In genomic region chr9:131273146-131273545, GRCh38 we compare ENCODE assay signal across 7 cellular contexts. TPM values are rescaled to one million over a fixed set of nuclear protein-coding genes. Genes with fewer than 3 reads are reported as not detected.
DNase-seq lines count a peak whose midpoint lies in the region; ATAC-seq and TF ChIP-seq lines count a peak whose summit lies in the region.

No MANE protein-coding gene starts in this region.

- peak; percentile 64 for DNase-seq in H7
- peak; percentile 82 to 85 (median 84) for DNase-seq in heart left ventricle
- no peak for DNase-seq in WTC11 (ENCODE audit: low spot score)

- peaks cover 18 to 77% (median 60%) of the 10 kb centered on the region in 12 donors for H3K4me1 ChIP-seq in heart left ventricle

- H3K36me3 ChIP-seq in H7 (replicated peaks; ENCODE audit: control insufficient read depth, insufficient read depth, low read length) (no peaks in the 10 kb centered on the region), SU-DHL-6 (ENCODE audit: low read length) (no peaks in the 10 kb centered on the region), heart left ventricle (no peaks in the 10 kb centered on the region)

- no peaks in the 10 kb centered on the region for H3K27me3 Mint-ChIP-seq in stimulated activated naive CD8-positive, alpha-beta T cell treated with anti-CD3 and anti-CD28 coated beads, Interleukin-15, Interleukin-2, amounts not matched to agents 100 ng/mL and 50 ng/mL, for 24 hours
- peaks cover 14% of the 10 kb centered on the region for H3K27me3 Mint-ChIP-seq in WTC11 (ENCODE audit: low read depth)

- H3K4me3 ChIP-seq in H7 (ENCODE audit: insufficient read depth, low read depth, low read length) = no peak overlapping the region
- H3K4me3 ChIP-seq in SU-DHL-6 (ENCODE audit: insufficient read depth, low read length, poor library complexity, severe bottlenecking) = peak overlapping the region; percentile 31
- peak overlapping the region; percentile 69 to 96 (median 84) for H3K4me3 ChIP-seq in heart left ventricle

- CTCF ChIA-PET in WTC11 (lab: Charles Lee) = interaction anchor here (7.8 kb wide), 1 partner anchor 63 kb away, joined by 57 read pairs; no protein-coding TSS in a partner anchor

- POLR2A ChIA-PET in WTC11 (lab: Charles Lee) = no interaction called here

- peak overlapping the region; percentile 67 for H3K4me2 ChIP-seq in SU-DHL-6 (ENCODE audit: low read depth, low read length, poor library complexity, severe bottlenecking)

- intact Hi-C loops in heart left ventricle (cut with DNase I) = loop anchor here in 4 of 10 donors (5.0 to 10.0 kb wide), 3 partner anchors 36 to 88 kb away; no protein-coding TSS in a partner anchor

- no peaks in the 10 kb centered on the region for H3K9me3 Mint-ChIP-seq in stimulated activated naive CD8-positive, alpha-beta T cell treated with anti-CD3 and anti-CD28 coated beads, Interleukin-15, Interleukin-2, amounts not matched to agents 100 ng/mL and 50 ng/mL, for 24 hours
- H3K9me3 Mint-ChIP-seq in WTC11 = no peaks in the 10 kb centered on the region

- peaks cover 18% of the 10 kb centered on the region for H3K27me3 ChIP-seq in H7 (ENCODE audit: control insufficient read depth, insufficient read depth, low read length)
- H3K27me3 ChIP-seq in SU-DHL-6 (ENCODE audit: low read length) = no peaks in the 10 kb centered on the region
- no peaks in the 10 kb centered on the region for H3K27me3 ChIP-seq in heart left ventricle

- no peaks in the 10 kb centered on the region for H3K9me2 ChIP-seq in SU-DHL-6 (replicated peaks; ENCODE audit: insufficient read depth, low read length)

- no peak for TF ChIP-seq POLR2A in heart left ventricle (IDR thresholded peaks at IDR 0.05)

- H3K79me2 ChIP-seq in SU-DHL-6 (ENCODE audit: insufficient read depth, low read length) = peaks cover 13% of the 10 kb centered on the region; the same call in 1 of the 2 replicates

- H3K27ac ChIP-seq in SU-DHL-6 (ENCODE audit: low read depth, low read length) (peak overlapping the region; percentile 46), heart left ventricle (peak overlapping the region; percentile 88 to 99 (median 98))

- peak overlapping the region; percentile 64 for H3K9ac ChIP-seq in SU-DHL-6 (ENCODE audit: low read length)

- peak overlapping the region; percentile 97 for H3K27ac Mint-ChIP-seq in stimulated activated naive CD8-positive, alpha-beta T cell treated with anti-CD3 and anti-CD28 coated beads, Interleukin-15, Interleukin-2, amounts not matched to agents 100 ng/mL and 50 ng/mL, for 24 hours
- no peak overlapping the region for H3K27ac Mint-ChIP-seq in WTC11

- WGBS in heart left ventricle, 4 donors = 11 to 19% (median 15%) methylated on average over 15 of the region's 15 CpGs

- peak overlapping the region; percentile 92 for H3K4me3 Mint-ChIP-seq in stimulated activated naive CD8-positive, alpha-beta T cell treated with anti-CD3 and anti-CD28 coated beads, Interleukin-15, Interleukin-2, amounts not matched to agents 100 ng/mL and 50 ng/mL, for 24 hours
- H3K4me3 Mint-ChIP-seq in WTC11 = no peak overlapping the region

- no peak for TF ChIP-seq CTCF in SU-DHL-6 (IDR thresholded peaks at IDR 0.05; ENCODE audit: insufficient read depth, low read length, poor library complexity, severe bottlenecking)
- peak in 6 of 12 donors; percentile 10 to 48 (median 21) for TF ChIP-seq CTCF in heart left ventricle (IDR thresholded peaks at IDR 0.05)
- no peak for TF ChIP-seq CTCF in WTC11 (IDR thresholded peaks at IDR 0.05)

- no peak overlapping the region for H2AFZ ChIP-seq in SU-DHL-6 (ENCODE audit: low read depth, low read length, severe bottlenecking)

- no peaks in the 10 kb centered on the region for H4K20me1 ChIP-seq in SU-DHL-6 (ENCODE audit: low read depth, low read length)

- H3K36me3 Mint-ChIP-seq in stimulated activated naive CD8-positive, alpha-beta T cell treated with anti-CD3 and anti-CD28 coated beads, Interleukin-15, Interleukin-2, amounts not matched to agents 100 ng/mL and 50 ng/mL, for 24 hours (ENCODE audit: low read depth) = peaks cover 40% of the 10 kb centered on the region
- H3K36me3 Mint-ChIP-seq in WTC11 = no peaks in the 10 kb centered on the region; the same call in 1 of the 2 replicates

- ATAC-seq in heart left ventricle = peak in 3 of 4 donors; percentile 2 to 42 (median 2)
- no peak for ATAC-seq in HG02610 (IDR thresholded peaks at IDR 0.05; ENCODE audit: unreplicated experiment)
- ATAC-seq in WTC11 = no peak
- no peak for ATAC-seq in GM19324 (IDR thresholded peaks at IDR 0.05; ENCODE audit: low FRiP score, unreplicated experiment)

- peaks cover 9% of the 10 kb centered on the region for H3F3A ChIP-seq in SU-DHL-6 (ENCODE audit: insufficient read depth)

- H3K9me3 ChIP-seq in SU-DHL-6 (ENCODE audit: insufficient read depth, low read length) = no peaks in the 10 kb centered on the region
- H3K9me3 ChIP-seq in heart left ventricle = no peaks in the 10 kb centered on the region

- H3K4me1 Mint-ChIP-seq in stimulated activated naive CD8-positive, alpha-beta T cell treated with anti-CD3 and anti-CD28 coated beads, Interleukin-15, Interleukin-2, amounts not matched to agents 100 ng/mL and 50 ng/mL, for 24 hours (ENCODE audit: low read depth) = peaks cover 48% of the 10 kb centered on the region
- peaks cover 37% of the 10 kb centered on the region for H3K4me1 Mint-ChIP-seq in WTC11

TF ChIP-seq in WTC11, 78 proteins besides CTCF, POLR2A, EP300 and RAD21 (continues in another document):
- TF ChIP-seq ATF2 (CRISPR knock-in tag; IDR thresholded peaks at IDR 0.05; ENCODE audit: borderline replicate concordance, low read depth) (no peak), USF1 (CRISPR knock-in tag; IDR thresholded peaks at IDR 0.05) (no peak), RELA (CRISPR knock-in tag; IDR thresholded peaks at IDR 0.05; ENCODE audit: borderline replicate concordance) (no peak), PREB (CRISPR knock-in tag; IDR thresholded peaks at IDR 0.05; ENCODE audit: borderline replicate concordance) (no peak), NFATC4 (CRISPR knock-in tag; IDR thresholded peaks at IDR 0.05) (no peak), TCF7 (CRISPR knock-in tag; IDR thresholded peaks at IDR 0.05; ENCODE audit: low read depth) (no peak), KAT7 (CRISPR knock-in tag; IDR thresholded peaks at IDR 0.05; ENCODE audit: borderline replicate concordance) (no peak), ZNF232 (CRISPR knock-in tag; IDR thresholded peaks at IDR 0.05) (no peak), ZNF512 (CRISPR knock-in tag; IDR thresholded peaks at IDR 0.05; ENCODE audit: borderline replicate concordance) (no peak)

RNA-seq across cellular contexts. Expression of gene FAM78A, which starts 3.2 kb away (rescaled TPM):
- total RNA-seq in H7 (2014; rRNA removed; shearing (Covaris generic)) = 1.6 and 3.4 TPM in 2 replicates
- 10 to 100 TPM; 24.8 to 36.0 (median 33.4) TPM for total RNA-seq in heart left ventricle
- 10 to 100 TPM; 13.6 to 37.9 TPM for polyA plus RNA-seq in heart left ventricle
- 3.0 to 3.5 TPM (median 3.4 TPM) in 3 replicates for total RNA-seq in WTC11 (2021)

RNA-seq across cellular contexts. Expression of gene PLPP7, which starts 16.4 kb away (rescaled TPM):
- 8.2 and 8.8 TPM in 2 replicates for total RNA-seq in H7 (2014; rRNA removed; shearing (Covaris generic))
- total RNA-seq in heart left ventricle (100 to 1,000 TPM in 6 of 9 donors, 10 to 100 TPM in 3; 78.8 to 293 (median 109) TPM), WTC11 (2021) (4.2 to 4.9 TPM (median 4.7 TPM) in 3 replicates)
- polyA plus RNA-seq in heart left ventricle = 100 to 1,000 TPM in 1 of 2 donors, 10 to 100 TPM in 1; 56.1 to 166 TPM

Comparison
In these comparisons a context has a peak if more than half of its experiments do, and no peak if none do; other contexts are left out.
1. ATAC-seq: peak in heart left ventricle (3 of 4); none in HG02610 (single experiment), WTC11 (single experiment) and GM19324 (single experiment).